8 cellular contexts compared by ENCODE assay signal in the genomic region with DNA sequence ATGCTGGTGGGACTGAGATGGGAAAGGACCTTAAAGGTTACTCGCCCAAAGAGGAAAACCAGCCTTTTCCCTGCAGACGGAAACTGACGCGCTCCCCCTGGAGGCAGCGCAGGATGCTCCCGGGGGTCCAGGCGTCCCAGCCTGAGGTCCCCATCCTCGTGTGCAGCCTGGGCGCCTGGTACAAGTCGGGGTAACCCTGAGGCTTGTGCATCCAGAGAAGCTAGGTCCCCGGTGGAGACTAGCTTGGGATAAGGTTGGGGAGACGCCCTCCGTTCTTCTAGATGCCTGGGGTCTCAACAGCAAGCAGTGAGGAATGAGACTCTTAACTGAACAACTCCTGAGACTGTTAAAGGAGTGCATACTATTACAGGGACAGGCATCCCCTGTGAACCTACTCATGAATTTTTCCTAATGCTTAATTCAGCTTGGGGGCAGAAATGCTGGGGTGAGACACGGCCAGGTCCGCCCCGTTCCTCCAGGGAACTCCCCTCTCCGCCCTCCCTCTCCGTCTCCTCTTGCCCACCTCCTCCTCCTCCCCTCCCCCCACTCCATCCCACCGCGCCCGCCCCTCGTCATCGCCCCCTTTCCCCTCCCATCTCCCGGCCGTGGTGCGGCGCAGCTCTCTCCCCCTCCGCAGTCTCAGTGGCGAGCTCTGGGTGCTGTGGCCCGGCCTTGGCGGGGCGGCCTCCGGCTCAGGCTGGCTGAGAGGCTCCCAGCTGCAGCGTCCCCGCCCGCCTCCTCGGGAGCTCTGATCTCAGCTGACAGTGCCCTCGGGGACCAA. TPM values are rescaled to one million over a fixed set of nuclear protein-coding genes. Genes with fewer than 3 reads are reported as not detected.
DNase-seq lines count a peak whose midpoint lies in the region; ATAC-seq and TF ChIP-seq lines count a peak whose summit lies in the region.

A gene with protein sequence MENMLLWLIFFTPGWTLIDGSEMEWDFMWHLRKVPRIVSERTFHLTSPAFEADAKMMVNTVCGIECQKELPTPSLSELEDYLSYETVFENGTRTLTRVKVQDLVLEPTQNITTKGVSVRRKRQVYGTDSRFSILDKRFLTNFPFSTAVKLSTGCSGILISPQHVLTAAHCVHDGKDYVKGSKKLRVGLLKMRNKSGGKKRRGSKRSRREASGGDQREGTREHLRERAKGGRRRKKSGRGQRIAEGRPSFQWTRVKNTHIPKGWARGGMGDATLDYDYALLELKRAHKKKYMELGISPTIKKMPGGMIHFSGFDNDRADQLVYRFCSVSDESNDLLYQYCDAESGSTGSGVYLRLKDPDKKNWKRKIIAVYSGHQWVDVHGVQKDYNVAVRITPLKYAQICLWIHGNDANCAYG (plus strand): TSS at position 634 of the 781 bp plus-strand sequence. CDS start 10,908 bp downstream, outside the sequence.

- peak within 1 kb of the TSS; percentile 23 for H3K4me3 Mint-ChIP-seq in activated CD4-positive, alpha-beta memory T cell treated with anti-CD3 and anti-CD28 coated beads for 36 hours
- H3K4me3 Mint-ChIP-seq in activated CD4-positive, alpha-beta memory T cell treated with anti-CD3 and anti-CD28 coated beads, Interleukin-2, amount 10 ng/mL, durations not matched to agents 7 days and 5 days = no peak within 1 kb of the TSS
- H3K4me3 Mint-ChIP-seq in stimulated activated naive CD8-positive, alpha-beta T cell treated with anti-CD3 and anti-CD28 coated beads, Interleukin-15, Interleukin-2, amounts not matched to agents 100 ng/mL and 50 ng/mL, for 24 hours = peak within 1 kb of the TSS; percentile 20

- POLR2A ChIA-PET in activated CD4-positive, alpha-beta memory T cell treated with anti-CD3 and anti-CD28 coated beads for 36 hours (lab: Charles Lee) = no interaction called here
- POLR2A ChIA-PET in activated CD4-positive, alpha-beta memory T cell treated with anti-CD3 and anti-CD28 coated beads, Interleukin-2, amount 10 ng/mL, durations not matched to agents 7 days and 5 days (lab: Charles Lee) = interaction anchor here (1.4 kb wide), 1 partner anchor 445 kb away, joined by 3 read pairs; a partner anchor contains a TSS

- H3K36me3 ChIP-seq in Peyer's patch = no peaks in the 10 kb centered on the region
- H3K36me3 ChIP-seq in colonic mucosa = no peaks in the 10 kb centered on the region

- no peaks in the 10 kb centered on the region for H3K27me3 ChIP-seq in Peyer's patch
- H3K27me3 ChIP-seq in colonic mucosa = no peaks in the 10 kb centered on the region

- TF ChIP-seq CTCF in Peyer's patch (IDR thresholded peaks at IDR 0.05) = peak in 4 of 6 experiments; percentile 48 to 71 (median 64)
- peak; percentile 67 for TF ChIP-seq CTCF in colonic mucosa (IDR thresholded peaks at IDR 0.05)

- ATAC-seq in HG03342 (IDR thresholded peaks at IDR 0.05; ENCODE audit: unreplicated experiment) (peak; percentile 48), HG03196 (IDR thresholded peaks at IDR 0.05; ENCODE audit: unreplicated experiment) (no peak)

- H3K9me3 Mint-ChIP-seq in activated CD4-positive, alpha-beta memory T cell treated with anti-CD3 and anti-CD28 coated beads for 36 hours = no peaks in the 10 kb centered on the region
- H3K9me3 Mint-ChIP-seq in activated CD4-positive, alpha-beta memory T cell treated with anti-CD3 and anti-CD28 coated beads, Interleukin-2, amount 10 ng/mL, durations not matched to agents 7 days and 5 days = no peaks in the 10 kb centered on the region
- no peaks in the 10 kb centered on the region for H3K9me3 Mint-ChIP-seq in stimulated activated naive CD8-positive, alpha-beta T cell treated with anti-CD3 and anti-CD28 coated beads, Interleukin-15, Interleukin-2, amounts not matched to agents 100 ng/mL and 50 ng/mL, for 24 hours

- peak; percentile 17 for DNase-seq in activated CD4-positive, alpha-beta memory T cell treated with anti-CD3 and anti-CD28 coated beads for 36 hours
- DNase-seq in activated CD4-positive, alpha-beta memory T cell treated with anti-CD3 and anti-CD28 coated beads, Interleukin-2, amount 10 ng/mL, durations not matched to agents 7 days and 5 days = no peak
- peak in 2 of 3 donors; percentile 65 to 71 for DNase-seq in Peyer's patch
- peak; percentile 57 for DNase-seq in colonic mucosa
- DNase-seq in left kidney (ENCODE audit: low read depth, low spot score) = peak; percentile 90

- TF ChIP-seq POLR2A in Peyer's patch (IDR thresholded peaks at IDR 0.05) = no peak

- no peaks in the 10 kb centered on the region for H3K36me3 Mint-ChIP-seq in activated CD4-positive, alpha-beta memory T cell treated with anti-CD3 and anti-CD28 coated beads for 36 hours
- no peaks in the 10 kb centered on the region for H3K36me3 Mint-ChIP-seq in activated CD4-positive, alpha-beta memory T cell treated with anti-CD3 and anti-CD28 coated beads, Interleukin-2, amount 10 ng/mL, durations not matched to agents 7 days and 5 days (ENCODE audit: low read depth)
- H3K36me3 Mint-ChIP-seq in stimulated activated naive CD8-positive, alpha-beta T cell treated with anti-CD3 and anti-CD28 coated beads, Interleukin-15, Interleukin-2, amounts not matched to agents 100 ng/mL and 50 ng/mL, for 24 hours (ENCODE audit: low read depth) = no peaks in the 10 kb centered on the region

- intact Hi-C loops in activated CD4-positive, alpha-beta memory T cell treated with anti-CD3 and anti-CD28 coated beads for 36 hours (cut with micrococcal nuclease) = loop anchor here (10.0 kb wide), 1 partner anchor 1237 kb away; no protein-coding TSS in a partner anchor
- intact Hi-C loops in colonic mucosa (cut with DNase I) = loop anchor here (10.0 kb wide), 1 partner anchor 437 kb away; no protein-coding TSS in a partner anchor

- H3K27ac Mint-ChIP-seq in activated CD4-positive, alpha-beta memory T cell treated with anti-CD3 and anti-CD28 coated beads for 36 hours = no peak within 1 kb of the TSS
- H3K27ac Mint-ChIP-seq in activated CD4-positive, alpha-beta memory T cell treated with anti-CD3 and anti-CD28 coated beads, Interleukin-2, amount 10 ng/mL, durations not matched to agents 7 days and 5 days = no peak within 1 kb of the TSS
- no peak within 1 kb of the TSS for H3K27ac Mint-ChIP-seq in stimulated activated naive CD8-positive, alpha-beta T cell treated with anti-CD3 and anti-CD28 coated beads, Interleukin-15, Interleukin-2, amounts not matched to agents 100 ng/mL and 50 ng/mL, for 24 hours

- H3K27ac ChIP-seq in Peyer's patch = no peak within 1 kb of the TSS
- H3K27ac ChIP-seq in colonic mucosa = no peak within 1 kb of the TSS

- H3K4me1 ChIP-seq in Peyer's patch (peaks cover 0 to 8% (median 0%) of the 10 kb centered on the region in 4 donors), colonic mucosa (no peaks in the 10 kb centered on the region)

- peak within 1 kb of the TSS; percentile 0 to 60 (median 37) for H3K4me3 ChIP-seq in Peyer's patch
- H3K4me3 ChIP-seq in colonic mucosa = peak within 1 kb of the TSS; percentile 34

- H3K4me1 Mint-ChIP-seq in activated CD4-positive, alpha-beta memory T cell treated with anti-CD3 and anti-CD28 coated beads for 36 hours (ENCODE audit: low read depth) = peaks cover 5% of the 10 kb centered on the region
- H3K4me1 Mint-ChIP-seq in activated CD4-positive, alpha-beta memory T cell treated with anti-CD3 and anti-CD28 coated beads, Interleukin-2, amount 10 ng/mL, durations not matched to agents 7 days and 5 days = peaks cover 6% of the 10 kb centered on the region
- no peaks in the 10 kb centered on the region for H3K4me1 Mint-ChIP-seq in stimulated activated naive CD8-positive, alpha-beta T cell treated with anti-CD3 and anti-CD28 coated beads, Interleukin-15, Interleukin-2, amounts not matched to agents 100 ng/mL and 50 ng/mL, for 24 hours (ENCODE audit: low read depth)

- CTCF ChIA-PET in activated CD4-positive, alpha-beta memory T cell treated with anti-CD3 and anti-CD28 coated beads for 36 hours (lab: Charles Lee) = interaction anchor here (0.5 to 7.3 kb wide), 9 partner anchors 7 to 445 kb away, joined by 3 to 174 read pairs (median 10); a partner anchor contains a TSS
- CTCF ChIA-PET in activated CD4-positive, alpha-beta memory T cell treated with anti-CD3 and anti-CD28 coated beads, Interleukin-2, amount 10 ng/mL, durations not matched to agents 7 days and 5 days (lab: Charles Lee) = interaction anchor here (1.1 to 5.3 kb wide), 4 partner anchors 285 to 445 kb away, joined by 5 to 72 read pairs (median 25); a partner anchor contains a TSS

- peak within 1 kb of the TSS in 1 of 2 donors; percentile 52 for H3K9ac ChIP-seq in colonic mucosa (ENCODE audit: low read depth in 2 of 2, low read length in 2 of 2)

- H3K9me3 ChIP-seq in Peyer's patch (no peaks in the 10 kb centered on the region), colonic mucosa (no peaks in the 10 kb centered on the region)

- H3K27me3 Mint-ChIP-seq in activated CD4-positive, alpha-beta memory T cell treated with anti-CD3 and anti-CD28 coated beads for 36 hours = peaks cover 24% of the 10 kb centered on the region
- peaks cover 34% of the 10 kb centered on the region for H3K27me3 Mint-ChIP-seq in activated CD4-positive, alpha-beta memory T cell treated with anti-CD3 and anti-CD28 coated beads, Interleukin-2, amount 10 ng/mL, durations not matched to agents 7 days and 5 days
- H3K27me3 Mint-ChIP-seq in stimulated activated naive CD8-positive, alpha-beta T cell treated with anti-CD3 and anti-CD28 coated beads, Interleukin-15, Interleukin-2, amounts not matched to agents 100 ng/mL and 50 ng/mL, for 24 hours = peaks cover 49% of the 10 kb centered on the region

RNA-seq across cellular contexts. Expression of the gene that starts here (rescaled TPM):
- total RNA-seq in activated CD4-positive, alpha-beta memory T cell treated with anti-CD3 and anti-CD28 coated beads for 36 hours = not detected
- total RNA-seq in activated CD4-positive, alpha-beta memory T cell treated with anti-CD3 and anti-CD28 coated beads, Interleukin-2, amount 10 ng/mL, durations not matched to agents 7 days and 5 days = not detected
- total RNA-seq in Peyer's patch = not detected
- under 1 TPM; 0.11 to 0.22 TPM for total RNA-seq in colonic mucosa

Comparison
In these comparisons a context has a peak if more than half of its experiments do, and no peak if none do; other contexts are left out.
1. Peak in DNase-seq in activated CD4-positive, alpha-beta memory T cell treated with anti-CD3 and anti-CD28 coated beads for 36 hours; RNA of the gene not detected or under 1 TPM.
2. Peak in DNase-seq and H3K4me3 ChIP-seq in Peyer's patch; RNA of the gene not detected or under 1 TPM.
3. Peak in DNase-seq and H3K4me3 ChIP-seq in colonic mucosa; RNA of the gene not detected or under 1 TPM.